In the genomic region with DNA sequence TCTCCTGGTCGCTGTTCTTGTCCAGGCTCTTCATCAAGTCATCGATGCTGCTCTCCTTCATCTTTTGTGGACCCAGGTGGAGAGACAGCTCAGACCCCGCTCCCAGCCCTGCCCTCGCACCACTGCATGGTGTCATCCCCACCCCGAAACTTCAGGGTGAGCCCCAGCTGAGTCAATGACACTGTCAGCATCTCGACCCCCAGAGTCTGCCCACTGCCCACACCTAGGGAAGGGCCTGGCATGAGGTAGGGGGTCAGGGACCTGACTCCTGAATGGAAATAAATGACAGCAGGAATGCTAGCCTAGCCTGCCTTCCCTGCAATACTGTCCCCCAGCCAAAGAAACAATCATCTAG, we compare ENCODE assay signal across 1 cellular context.
TF ChIP-seq lines count a peak whose summit lies in the region.

No MANE protein-coding gene starts in this region.

TF ChIP-seq in HEK293T, 16 proteins besides CTCF, POLR2A, EP300 and RAD21 (continued from another document):
- no peak for TF ChIP-seq HDGF (IDR thresholded peaks at IDR 0.05; ENCODE audit: borderline replicate concordance)
- no peak for TF ChIP-seq FOXK2 (IDR thresholded peaks at IDR 0.05)
- TF ChIP-seq ZNF384 (IDR thresholded peaks at IDR 0.05) = no peak
TF ChIP-seq in HEK293T: peak in this region for 0.
